ENCODE assay signal across 8 cellular contexts in genomic region chr3:48186993-48187578, GRCh38. TPM values are rescaled to one million over a fixed set of nuclear protein-coding genes. Genes with fewer than 3 reads are reported as not detected.
DNase-seq lines count a peak whose midpoint lies in the region; ATAC-seq lines count a peak whose summit lies in the region.

No MANE protein-coding gene starts in this region.

- H3K9me3 Mint-ChIP-seq in activated CD4-positive, alpha-beta memory T cell treated with anti-CD3 and anti-CD28 coated beads, Interleukin-2, amount 10 ng/mL, durations not matched to agents 7 days and 5 days, result no peaks in the 10 kb centered on the region

- H3K27me3 Mint-ChIP-seq in activated CD4-positive, alpha-beta memory T cell treated with anti-CD3 and anti-CD28 coated beads, Interleukin-2, amount 10 ng/mL, durations not matched to agents 7 days and 5 days, result no peaks in the 10 kb centered on the region

- peaks cover 46% of the 10 kb centered on the region for H3K4me1 Mint-ChIP-seq in activated CD4-positive, alpha-beta memory T cell treated with anti-CD3 and anti-CD28 coated beads, Interleukin-2, amount 10 ng/mL, durations not matched to agents 7 days and 5 days

- no peaks in the 10 kb centered on the region for H3K9me3 ChIP-seq in iPS-15b (ENCODE audit: control insufficient read depth, insufficient read depth, low read length)
- H3K9me3 ChIP-seq in stomach smooth muscle (ENCODE audit: control insufficient read depth in 2 of 2, low read length in 2 of 2), result no peaks in the 10 kb centered on the region

- DNase-seq in SIG-M5 treated with dmso at 0.1 percent for 504 hours (lab: John Stamatoyannopoulos, UW; ENCODE audit: unreplicated experiment) (peak; percentile 26), SIG-M5 (lab: John Stamatoyannopoulos, UW) (no peak), DMS79 (lab: John Stamatoyannopoulos, UW) (no peak)
- DNase-seq in activated CD4-positive, alpha-beta memory T cell treated with anti-CD3 and anti-CD28 coated beads, Interleukin-2, amount 10 ng/mL, durations not matched to agents 7 days and 5 days, result no peak

- peaks cover 48% of the 10 kb centered on the region for H3K36me3 Mint-ChIP-seq in activated CD4-positive, alpha-beta memory T cell treated with anti-CD3 and anti-CD28 coated beads, Interleukin-2, amount 10 ng/mL, durations not matched to agents 7 days and 5 days (ENCODE audit: low read depth)

- H3K27ac ChIP-seq in stomach smooth muscle (ENCODE audit: low read length), result no peak overlapping the region

- H3K4me3 ChIP-seq in iPS-15b (ENCODE audit: low read depth, low read length) (peak overlapping the region; percentile 85), stomach smooth muscle (ENCODE audit: low read length in 2 of 2) (peak overlapping the region; percentile 75 to 91)

- POLR2A ChIA-PET in activated CD4-positive, alpha-beta memory T cell treated with anti-CD3 and anti-CD28 coated beads, Interleukin-2, amount 10 ng/mL, durations not matched to agents 7 days and 5 days (lab: Charles Lee), result interaction anchor here (0.7 to 2.4 kb wide), 14 partner anchors 8 to 476 kb away, joined by 3 to 20 read pairs (median 6); partner anchors contain the start of genes CCDC51, CELSR3, DHX30 and TMA7

- H3K36me3 ChIP-seq in iPS-15b (ENCODE audit: control insufficient read depth, insufficient read depth, low read length), result peaks cover 31% of the 10 kb centered on the region
- H3K36me3 ChIP-seq in stomach smooth muscle (ENCODE audit: control insufficient read depth in 2 of 2, insufficient read depth in 2 of 2, low read length in 2 of 2), result no peaks in the 10 kb centered on the region

- peak overlapping the region; percentile 94 for H3K4me3 Mint-ChIP-seq in activated CD4-positive, alpha-beta memory T cell treated with anti-CD3 and anti-CD28 coated beads, Interleukin-2, amount 10 ng/mL, durations not matched to agents 7 days and 5 days

- CTCF ChIA-PET in activated CD4-positive, alpha-beta memory T cell treated with anti-CD3 and anti-CD28 coated beads, Interleukin-2, amount 10 ng/mL, durations not matched to agents 7 days and 5 days (lab: Charles Lee), result interaction anchor here (0.9 kb wide), 1 partner anchor 61 kb away, joined by 4 read pairs; no protein-coding TSS in a partner anchor

- H3K9ac ChIP-seq in iPS-15b (ENCODE audit: low read depth, low read length), result peak overlapping the region; percentile 87
- H3K9ac ChIP-seq in stomach smooth muscle (ENCODE audit: low read length in 2 of 2), result peak overlapping the region; percentile 42 to 53

- H3K4me1 ChIP-seq in iPS-15b (ENCODE audit: control insufficient read depth, insufficient read depth, low read length), result peaks cover 14% of the 10 kb centered on the region
- peaks cover 17% of the 10 kb centered on the region for H3K4me1 ChIP-seq in stomach smooth muscle (ENCODE audit: control insufficient read depth, insufficient read depth, low read length)

- peak overlapping the region; percentile 66 for H3K27ac Mint-ChIP-seq in activated CD4-positive, alpha-beta memory T cell treated with anti-CD3 and anti-CD28 coated beads, Interleukin-2, amount 10 ng/mL, durations not matched to agents 7 days and 5 days

- H3K27me3 ChIP-seq in iPS-15b (ENCODE audit: control insufficient read depth, insufficient read depth, low read length) (no peaks in the 10 kb centered on the region), stomach smooth muscle (ENCODE audit: control insufficient read depth in 1 of 2, insufficient read depth in 2 of 2, low read length in 2 of 2) (no peaks in the 10 kb centered on the region)

- ATAC-seq in HG02981 (IDR thresholded peaks at IDR 0.05; ENCODE audit: unreplicated experiment), result no peak
- ATAC-seq in HG03565 (IDR thresholded peaks at IDR 0.05; ENCODE audit: unreplicated experiment), result no peak

RNA-seq across cellular contexts. Expression of gene CDC25A, which starts 1.1 kb away (rescaled TPM):
- 10 to 100 TPM; 19.6 to 20.1 TPM for total RNA-seq in activated CD4-positive, alpha-beta memory T cell treated with anti-CD3 and anti-CD28 coated beads, Interleukin-2, amount 10 ng/mL, durations not matched to agents 7 days and 5 days

RNA-seq across cellular contexts. Expression of gene CAMP, which starts 36.2 kb away (rescaled TPM):
- not detected for total RNA-seq in activated CD4-positive, alpha-beta memory T cell treated with anti-CD3 and anti-CD28 coated beads, Interleukin-2, amount 10 ng/mL, durations not matched to agents 7 days and 5 days

RNA-seq across cellular contexts. Expression of gene ZNF589, which starts 53.8 kb away (rescaled TPM):
- total RNA-seq in activated CD4-positive, alpha-beta memory T cell treated with anti-CD3 and anti-CD28 coated beads, Interleukin-2, amount 10 ng/mL, durations not matched to agents 7 days and 5 days, result 10 to 100 TPM; 38.1 to 38.6 TPM
